ENCODE assay signal across 19 cellular contexts in the genomic region with DNA sequence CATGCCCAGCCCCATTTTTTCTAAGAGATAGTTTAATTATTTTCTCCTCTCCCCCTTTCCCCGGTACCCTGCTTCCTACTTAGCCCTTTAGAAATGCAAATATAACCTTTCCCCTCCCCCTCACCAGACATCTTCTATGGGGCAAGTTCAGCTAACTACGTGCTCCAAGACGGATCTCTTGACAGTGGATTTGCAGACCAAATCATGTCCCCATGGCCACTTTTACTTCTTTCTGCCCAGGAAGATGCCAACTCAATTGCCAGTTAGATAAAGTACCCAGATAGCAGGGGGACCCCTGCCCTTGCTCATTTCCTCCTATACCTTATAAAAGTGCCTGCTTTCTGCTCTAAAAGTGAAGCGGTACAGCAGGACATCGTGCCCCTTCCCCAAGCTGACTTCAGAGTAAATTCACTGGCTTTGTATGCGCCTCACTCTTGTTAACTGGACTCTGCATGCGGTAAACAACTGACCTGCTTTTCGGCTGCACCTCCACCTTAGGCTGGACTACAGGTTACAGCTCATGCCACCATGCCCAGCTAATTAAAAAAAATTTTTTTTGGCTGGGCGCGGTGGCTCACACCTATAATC.
"Had no signal": no experiment of that assay in that cellular context is flagged by ENCODE, and none has a peak within 500 bp of the region (broad histone marks: within the 10 kb centered on the region; RNA-seq: fewer than 3 reads in every experiment).

No MANE protein-coding gene starts in this region.

- H3K4me1 ChIP-seq: body of pancreas, lower lobe of right lung had no signal

- H3K4me3 ChIP-seq: body of pancreas, lower lobe of right lung, spleen, thoracic aorta had no signal

- H3K27me3 ChIP-seq: body of pancreas, spleen had no signal

- DNase-seq: activated B cell treated with CpG ODN at 0.5 μM for 24 hours; activated CD4-positive, alpha-beta T cell treated with anti-CD3 and anti-CD28 coated beads for 4 hours; activated CD8-positive, alpha-beta T cell treated with anti-CD3 and anti-CD28 coated beads for 36 hours; activated naive CD4-positive, alpha-beta T cell treated with Interleukin-2 at 50 U/mL for 16 hours; activated T-cell treated with anti-CD3 and anti-CD28 coated beads, Interleukin-2, amount 50 U/mL, for 1 hour; body of pancreas; dermis blood vessel endothelial cell; effector memory CD8-positive, alpha-beta T cell; foreskin fibroblast; hippocampal formation; lower lobe of right lung; posterior cingulate gyrus; retina; spleen; stimulated activated CD4-positive, alpha-beta T cell treated with anti-CD3 and anti-CD28 coated beads, Interleukin-4, amount 100 ng/mL, for 4 hours; stimulated activated naive B cell treated with anti-CD40 and anti-IgM and Interleukin-4, amounts not matched to agents 10 μg/mL and 1 μg/mL and 100 μg/mL, for 72 hours had no signal

- H3K27ac ChIP-seq: body of pancreas, lower lobe of right lung, spleen, thoracic aorta had no signal

- ATAC-seq: activated CD8-positive, alpha-beta T cell treated with anti-CD3 and anti-CD28 coated beads for 36 hours; activated T-helper 17 cell treated with anti-CD3 and anti-CD28 coated beads, Interleukin-2, amount 50 U/mL, for 72 hours; body of pancreas; effector memory CD8-positive, alpha-beta T cell; lower lobe of right lung; natural killer cell treated with Interleukin-12 subunit alpha and Interleukin-12 subunit beta and Interleukin-15 and Interleukin-18, amount 100 ng/mL, for 72 hours; stimulated activated naive B cell treated with anti-CD40 and anti-IgM and Interleukin-4, amounts not matched to agents 10 μg/mL and 1 μg/mL and 100 μg/mL, for 72 hours had no signal

- H3K9me3 ChIP-seq: body of pancreas, lower lobe of right lung, spleen, thoracic aorta had no signal

- H3K36me3 ChIP-seq: lower lobe of right lung, thoracic aorta had no signal
